Comparison of ENCODE assay signal across 7 cellular contexts in genomic region chr10:42952358-42952757, GRCh38.
DNase-seq lines count a peak whose midpoint lies in the region; ATAC-seq, FAIRE-seq and TF ChIP-seq lines count a peak whose summit lies in the region.

No MANE protein-coding gene starts in this region.

- H3K4me1 ChIP-seq in hepatocyte (ENCODE audit: insufficient read depth) (peaks cover 7% of the 10 kb centered on the region), small intestine (ENCODE audit: control insufficient read depth in 2 of 2, insufficient read depth in 1 of 2, low read depth in 1 of 2, low read length in 1 of 2) (no peaks in the 10 kb centered on the region)

- H3K27me3 ChIP-seq in WERI-Rb-1 (ENCODE audit: insufficient read depth, low read depth, severe bottlenecking) (peaks cover 71% of the 10 kb centered on the region), hepatocyte (peaks cover 9% of the 10 kb centered on the region), small intestine (ENCODE audit: control insufficient read depth in 2 of 2, insufficient read depth in 2 of 2, low read length in 2 of 2) (no peaks in the 10 kb centered on the region)

- DNase-seq in HPDE6-E6E7 (ENCODE audit: extremely low spot score) (peak; percentile 76), WERI-Rb-1 (peak; percentile 34), hepatocyte (ENCODE audit: low spot score) (peak; percentile 61), small intestine (peak; percentile 35), NCI-H1930 (lab: John Stamatoyannopoulos, UW) (no peak), nucleus accumbens (lab: John Stamatoyannopoulos, UW) (no peak)

- FAIRE-seq in small intestine (lab: Jason Lieb, UNC), result no peak

- peak overlapping the region; percentile 33 for H2AFZ ChIP-seq in hepatocyte

- H3K27ac ChIP-seq in WERI-Rb-1, result no peak overlapping the region
- no peak overlapping the region for H3K27ac ChIP-seq in hepatocyte
- no peak overlapping the region for H3K27ac ChIP-seq in small intestine (ENCODE audit: low read depth in 1 of 2, low read length in 1 of 2)

- H3K79me2 ChIP-seq in hepatocyte, result no peaks in the 10 kb centered on the region

- H3K9me3 ChIP-seq in WERI-Rb-1 (ENCODE audit: severe bottlenecking), result peaks cover 6% of the 10 kb centered on the region
- H3K9me3 ChIP-seq in hepatocyte (ENCODE audit: low read depth), result no peaks in the 10 kb centered on the region
- no peaks in the 10 kb centered on the region for H3K9me3 ChIP-seq in small intestine (ENCODE audit: control insufficient read depth, low read depth)

- H3K4me3 ChIP-seq in WERI-Rb-1 (ENCODE audit: low read depth, low read length) (no peak overlapping the region), hepatocyte (no peak overlapping the region), small intestine (ENCODE audit: low read depth in 1 of 2, low read length in 2 of 2) (no peak overlapping the region)

- TF ChIP-seq CTCF in WERI-Rb-1 (IDR thresholded peaks at IDR 0.05; ENCODE audit: low read depth, low read length), result no peak
- TF ChIP-seq CTCF in hepatocyte (IDR thresholded peaks at IDR 0.05; ENCODE audit: poor library complexity), result no peak

- no peak for ATAC-seq in HG02759 (IDR thresholded peaks at IDR 0.05; ENCODE audit: unreplicated experiment)

- peak overlapping the region; percentile 71 for H3K4me2 ChIP-seq in hepatocyte

- H3K9me2 ChIP-seq in hepatocyte (replicated peaks; ENCODE audit: insufficient read depth), result no peaks in the 10 kb centered on the region

- H3K36me3 ChIP-seq in WERI-Rb-1 (no peaks in the 10 kb centered on the region), hepatocyte (replicated peaks; ENCODE audit: insufficient read depth, low read depth) (no peaks in the 10 kb centered on the region), small intestine (ENCODE audit: control insufficient read depth in 2 of 2, insufficient read depth in 2 of 2, low read length in 2 of 2) (no peaks in the 10 kb centered on the region)

- no peaks in the 10 kb centered on the region for H4K20me1 ChIP-seq in hepatocyte (ENCODE audit: insufficient read depth, poor library complexity, severe bottlenecking)

- WGBS in hepatocyte (ENCODE audit: low lambda C conversion rate, missing lambda C conversion rate), result 8% methylated on average over 14 of the region's 14 CpGs
- WGBS in small intestine, 3 donors, result 16 to 31% (median 23%) methylated on average over 13 to 14 of the region's 14 CpGs

Comparison
In these comparisons a context has a peak if more than half of its experiments do, and no peak if none do; other contexts are left out.
1. DNase-seq: peak in HPDE6-E6E7 (single experiment), WERI-Rb-1 (single experiment), hepatocyte (single experiment) and small intestine (single experiment); none in NCI-H1930 (0 of 2) and nucleus accumbens (0 of 56).